In genomic region chr1:83760211-83760978, GRCh38 we compare ENCODE assay signal across 20 cellular contexts.
DNase-seq lines count a peak whose midpoint lies in the region; ATAC-seq and TF ChIP-seq lines count a peak whose summit lies in the region.
"Had no signal": no experiment of that assay in that cellular context is flagged by ENCODE, and none has a peak within 500 bp of the region (broad histone marks: within the 10 kb centered on the region; RNA-seq: fewer than 3 reads in every experiment).

No MANE protein-coding gene starts in this region.

- peak; percentile 7 for ATAC-seq in HG03025 (IDR thresholded peaks at IDR 0.05; ENCODE audit: low FRiP score, unreplicated experiment)
- peak; percentile 13 to 14 for ATAC-seq in naive B cell (ENCODE audit: low read depth in 2 of 2)
- no peak for ATAC-seq in activated T-cell treated with anti-CD3 and anti-CD28 coated beads, Interleukin-2, amount 50 U/mL, for 4 hours
- ATAC-seq: A549, Right ventricle myocardium inferior had no signal

- no peak overlapping the region for H3K9ac ChIP-seq in BLaER1
- H3K9ac ChIP-seq in SU-DHL-6 (ENCODE audit: low read length): no peak overlapping the region

- peak overlapping the region; percentile 43 for H3K4me2 ChIP-seq in BLaER1
- H3K4me2 ChIP-seq in SU-DHL-6 (ENCODE audit: low read depth, low read length, poor library complexity, severe bottlenecking): peak overlapping the region; percentile 33
- H3K4me2 ChIP-seq: A549 had no signal

- H3K27me3 Mint-ChIP-seq in naive B cell (no peaks in the 10 kb centered on the region), progenitor cell of endocrine pancreas (no peaks in the 10 kb centered on the region)
- H3K27me3 Mint-ChIP-seq in activated T-cell treated with anti-CD3 and anti-CD28 coated beads, Interleukin-2, amount 50 U/mL, for 4 hours (ENCODE audit: low read depth): peaks cover 5% of the 10 kb centered on the region
- H3K27me3 Mint-ChIP-seq: activated naive CD8-positive, alpha-beta T cell treated with anti-CD3 and anti-CD28 coated beads for 36 hours had no signal

- peak overlapping the region in 2 of 6 donors; percentile 81 for H3K27ac Mint-ChIP-seq in naive B cell
- no peak overlapping the region for H3K27ac Mint-ChIP-seq in progenitor cell of endocrine pancreas
- H3K27ac Mint-ChIP-seq: activated naive CD8-positive, alpha-beta T cell treated with anti-CD3 and anti-CD28 coated beads for 36 hours; IgD-negative memory B cell had no signal

- TF ChIP-seq CTCF in SU-DHL-6 (IDR thresholded peaks at IDR 0.05; ENCODE audit: insufficient read depth, low read length, poor library complexity, severe bottlenecking): no peak
- TF ChIP-seq CTCF in progenitor cell of endocrine pancreas (IDR thresholded peaks at IDR 0.05; ENCODE audit: unreplicated experiment): no peak

- H3F3A ChIP-seq in SU-DHL-6 (ENCODE audit: insufficient read depth): peaks cover 7% of the 10 kb centered on the region; the same call in 1 of the 2 replicates

- H3K4me3 ChIP-seq in BLaER1: no peak overlapping the region
- H3K4me3 ChIP-seq in SU-DHL-6 (ENCODE audit: insufficient read depth, low read length, poor library complexity, severe bottlenecking): no peak overlapping the region
- H3K4me3 ChIP-seq: A549, HAP-1 had no signal

- H3K9me3 ChIP-seq in BLaER1 (no peaks in the 10 kb centered on the region), SU-DHL-6 (ENCODE audit: insufficient read depth, low read length) (no peaks in the 10 kb centered on the region)
- H3K9me3 ChIP-seq: A549, HAP-1 had no signal

- DNase-seq in naive B cell (no peak), NCI-H1092 treated with DMSO at 0.1 percent for 48 hours (lab: John Stamatoyannopoulos, UW) (no peak), progenitor cell of endocrine pancreas (ENCODE audit: low spot score, unreplicated experiment) (no peak), cerebellar nuclear complex (lab: John Stamatoyannopoulos, UW) (no peak)
- DNase-seq in activated T-cell treated with anti-CD3 and anti-CD28 coated beads, Interleukin-2, amount 50 U/mL, for 4 hours: no peak
- DNase-seq: DMS79, kidney glomerular epithelial cell, mammary epithelial cell, nucleus accumbens, small intestine had no signal

- H3K36me3 Mint-ChIP-seq in naive B cell (peaks cover 0 to 5% of the 10 kb centered on the region in 2 donors), progenitor cell of endocrine pancreas (ENCODE audit: insufficient read depth) (no peaks in the 10 kb centered on the region)
- no peaks in the 10 kb centered on the region for H3K36me3 Mint-ChIP-seq in activated T-cell treated with anti-CD3 and anti-CD28 coated beads, Interleukin-2, amount 50 U/mL, for 4 hours (ENCODE audit: insufficient read depth)
- H3K36me3 Mint-ChIP-seq: activated naive CD8-positive, alpha-beta T cell treated with anti-CD3 and anti-CD28 coated beads for 36 hours had no signal

- H3K4me3 Mint-ChIP-seq in naive B cell: peak overlapping the region in 3 of 8 donors; percentile 13 to 52 (median 30)
- H3K4me3 Mint-ChIP-seq in activated T-cell treated with anti-CD3 and anti-CD28 coated beads, Interleukin-2, amount 50 U/mL, for 4 hours: no peak overlapping the region
- H3K4me3 Mint-ChIP-seq in progenitor cell of endocrine pancreas (ENCODE audit: low read depth): no peak overlapping the region
- H3K4me3 Mint-ChIP-seq: activated naive CD8-positive, alpha-beta T cell treated with anti-CD3 and anti-CD28 coated beads for 36 hours; central memory CD8-positive, alpha-beta T cell had no signal

- H3K4me1 Mint-ChIP-seq in naive B cell: peaks cover 20 to 46% (median 21%) of the 10 kb centered on the region in 3 donors
- H3K4me1 Mint-ChIP-seq in activated T-cell treated with anti-CD3 and anti-CD28 coated beads, Interleukin-2, amount 50 U/mL, for 4 hours (ENCODE audit: low read depth): peaks cover 3% of the 10 kb centered on the region
- peaks cover 36% of the 10 kb centered on the region for H3K4me1 Mint-ChIP-seq in progenitor cell of endocrine pancreas (ENCODE audit: low read depth)
- H3K4me1 Mint-ChIP-seq: central memory CD8-positive, alpha-beta T cell had no signal

- no peak overlapping the region for H2AFZ ChIP-seq in SU-DHL-6 (ENCODE audit: low read depth, low read length, severe bottlenecking)

- no peaks in the 10 kb centered on the region for H3K9me3 Mint-ChIP-seq in naive B cell
- H3K9me3 Mint-ChIP-seq in activated T-cell treated with anti-CD3 and anti-CD28 coated beads, Interleukin-2, amount 50 U/mL, for 4 hours: no peaks in the 10 kb centered on the region
- no peaks in the 10 kb centered on the region for H3K9me3 Mint-ChIP-seq in progenitor cell of endocrine pancreas (ENCODE audit: low read depth)
- H3K9me3 Mint-ChIP-seq: activated naive CD8-positive, alpha-beta T cell treated with anti-CD3 and anti-CD28 coated beads for 36 hours; central memory CD8-positive, alpha-beta T cell; IgD-negative memory B cell had no signal

- H3K4me1 ChIP-seq in BLaER1: peaks cover 10% of the 10 kb centered on the region
- H3K4me1 ChIP-seq: A549 had no signal

- H3K27ac ChIP-seq in BLaER1 (no peak overlapping the region), SU-DHL-6 (ENCODE audit: low read depth, low read length) (peak overlapping the region; percentile 57)
- H3K27ac ChIP-seq: A549, epithelial cell of prostate had no signal

- H3K9me2 ChIP-seq in SU-DHL-6 (replicated peaks; ENCODE audit: insufficient read depth, low read length): no peaks in the 10 kb centered on the region

- H3K36me3 ChIP-seq in BLaER1 (no peaks in the 10 kb centered on the region), SU-DHL-6 (ENCODE audit: low read length) (no peaks in the 10 kb centered on the region)
- H3K36me3 ChIP-seq: HAP-1 had no signal

- no peaks in the 10 kb centered on the region for H3K27me3 ChIP-seq in BLaER1
- no peaks in the 10 kb centered on the region for H3K27me3 ChIP-seq in SU-DHL-6 (ENCODE audit: low read length)

- H4K20me1 ChIP-seq in BLaER1 (no peaks in the 10 kb centered on the region), SU-DHL-6 (ENCODE audit: low read depth, low read length) (no peaks in the 10 kb centered on the region)

- H3K79me2 ChIP-seq in SU-DHL-6 (ENCODE audit: insufficient read depth, low read length): no peaks in the 10 kb centered on the region

Comparison
In these comparisons a context has a peak if more than half of its experiments do, and no peak if none do; other contexts are left out.
1. ATAC-seq: peak in HG03025 (single experiment) and naive B cell (2 of 2); none in activated T-cell treated with anti-CD3 and anti-CD28 coated beads, Interleukin-2, amount 50 U/mL, for 4 hours (0 of 2).